1 cellular context compared by ENCODE assay signal in the genomic region with DNA sequence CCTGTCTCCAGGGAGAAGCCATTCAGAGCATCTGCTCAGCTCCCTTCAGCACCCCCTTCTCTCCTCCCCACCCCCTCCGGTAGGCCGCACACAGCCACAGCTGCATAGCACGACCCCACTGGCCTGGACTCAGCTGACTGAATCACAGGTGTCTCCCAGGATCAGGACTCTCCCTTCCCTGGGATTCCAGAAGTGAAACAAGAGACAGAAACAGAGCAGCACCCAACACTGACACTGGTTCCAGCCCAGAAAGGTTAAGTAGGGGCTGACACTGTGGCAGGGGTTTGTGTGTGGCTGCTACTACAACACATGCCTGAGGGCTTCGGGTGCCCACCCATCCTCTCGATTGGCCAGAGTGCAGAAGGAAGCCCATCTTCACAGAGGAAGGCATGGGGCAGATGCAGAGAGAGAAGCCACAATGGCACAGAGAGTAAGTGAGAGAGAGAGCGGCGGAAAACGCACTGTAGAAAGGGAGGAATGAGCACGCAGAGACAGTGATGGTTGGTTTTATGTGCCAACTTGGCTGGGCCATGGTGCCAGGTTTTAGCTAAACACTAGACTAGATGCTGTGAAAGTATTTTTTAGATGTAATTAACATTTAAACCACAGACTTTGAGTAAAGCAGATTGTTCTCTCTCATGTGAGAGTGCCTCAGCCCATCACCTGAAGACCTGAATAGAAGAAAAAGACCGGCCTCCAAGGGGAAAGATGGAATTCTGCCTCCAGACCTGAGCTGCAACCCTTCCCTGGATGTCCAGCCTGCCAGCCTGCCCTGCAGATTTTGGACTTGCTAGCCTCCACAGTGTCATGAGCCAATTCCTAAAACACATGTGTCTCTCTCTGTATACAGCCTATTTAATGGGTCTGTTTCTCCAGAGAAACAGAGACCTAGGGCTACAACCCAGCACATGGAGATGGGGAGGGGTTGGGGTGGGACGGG.
TF ChIP-seq lines count a peak whose summit lies in the region.

No MANE protein-coding gene starts in this region.

TF ChIP-seq in H1, 55 proteins besides CTCF, POLR2A, EP300 and RAD21:
- TF ChIP-seq RNF2 (IDR thresholded peaks at IDR 0.05; ENCODE audit: borderline replicate concordance, low read depth, low read length, missing control alignments, poor library complexity, severe bottlenecking) (no peak), HDAC2 (IDR thresholded peaks at IDR 0.05; ENCODE audit: borderline replicate concordance in 1 of 2, low read depth in 2 of 2, low read length in 2 of 2) (no peak), SRF (IDR thresholded peaks at IDR 0.05; ENCODE audit: low read depth, low read length) (no peak), ASH2L (IDR thresholded peaks at IDR 0.05; ENCODE audit: low read length) (no peak), E2F6 (IDR thresholded peaks at IDR 0.05) (no peak), TBP (IDR thresholded peaks at IDR 0.05; ENCODE audit: low read depth, low read length) (no peak), CHD1 (IDR thresholded peaks at IDR 0.05; ENCODE audit: low read depth, low read length) (no peak), CREB1 (IDR thresholded peaks at IDR 0.05) (no peak), HDAC6 (IDR thresholded peaks at IDR 0.05; ENCODE audit: low read depth, low read length) (no peak), TEAD4 (IDR thresholded peaks at IDR 0.05; ENCODE audit: low read depth, low read length) (no peak), YY1 (IDR thresholded peaks at IDR 0.05; ENCODE audit: low read depth, low read length) (no peak), PHF8 (conservative IDR thresholded peaks at IDR 0.05; ENCODE audit: low read depth, low read length) (no peak), NRF1 (IDR thresholded peaks at IDR 0.05; ENCODE audit: low read depth, low read length) (no peak), ATF3 (IDR thresholded peaks at IDR 0.05; ENCODE audit: insufficient read depth, low read depth, low read length) (no peak), SP1 (IDR thresholded peaks at IDR 0.05; ENCODE audit: low read depth, low read length) (no peak), NANOG (IDR thresholded peaks at IDR 0.05; ENCODE audit: insufficient read depth, low read depth, low read length, poor library complexity, severe bottlenecking) (no peak)
- TF ChIP-seq, protein P1, sequence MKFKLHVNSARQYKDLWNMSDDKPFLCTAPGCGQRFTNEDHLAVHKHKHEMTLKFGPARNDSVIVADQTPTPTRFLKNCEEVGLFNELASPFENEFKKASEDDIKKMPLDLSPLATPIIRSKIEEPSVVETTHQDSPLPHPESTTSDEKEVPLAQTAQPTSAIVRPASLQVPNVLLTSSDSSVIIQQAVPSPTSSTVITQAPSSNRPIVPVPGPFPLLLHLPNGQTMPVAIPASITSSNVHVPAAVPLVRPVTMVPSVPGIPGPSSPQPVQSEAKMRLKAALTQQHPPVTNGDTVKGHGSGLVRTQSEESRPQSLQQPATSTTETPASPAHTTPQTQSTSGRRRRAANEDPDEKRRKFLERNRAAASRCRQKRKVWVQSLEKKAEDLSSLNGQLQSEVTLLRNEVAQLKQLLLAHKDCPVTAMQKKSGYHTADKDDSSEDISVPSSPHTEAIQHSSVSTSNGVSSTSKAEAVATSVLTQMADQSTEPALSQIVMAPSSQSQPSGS (IDR thresholded peaks at IDR 0.05; ENCODE audit: low read length): no peak
